Comparison of ENCODE assay signal across 17 cellular contexts in genomic region chr1:199150764-199151163, GRCh38.
A peak's percentile ranks its signal among the peaks of the same experiment; 100 is the strongest.
DNase-seq lines count a peak whose midpoint lies in the region; ATAC-seq, FAIRE-seq and TF ChIP-seq lines count a peak whose summit lies in the region.
"Had no signal": no experiment of that assay in that cellular context is flagged by ENCODE, and none has a peak within 500 bp of the region (broad histone marks: within the 10 kb centered on the region; RNA-seq: fewer than 3 reads in every experiment).

No MANE protein-coding gene starts in this region.

- H3K9ac ChIP-seq in Karpas-422 (ENCODE audit: low read length), result no peak overlapping the region

- H3K27me3 ChIP-seq in DOHH2 (ENCODE audit: control insufficient read depth, low read length), result no peaks in the 10 kb centered on the region
- H3K27me3 ChIP-seq in Karpas-422 (ENCODE audit: low read length), result no peaks in the 10 kb centered on the region
- H3K27me3 ChIP-seq: BE2C had no signal

- peak overlapping the region; percentile 97 for H3K27ac ChIP-seq in DOHH2 (ENCODE audit: low read depth, low read length)
- H3K27ac ChIP-seq in Karpas-422 (ENCODE audit: low read length), result no peak overlapping the region
- H3K27ac ChIP-seq: C4-2B had no signal

- peaks cover 31% of the 10 kb centered on the region for H3F3A ChIP-seq in DOHH2 (ENCODE audit: control insufficient read depth, insufficient read depth)

- peak; percentile 69; the same call in 1 of the 3 replicates for ATAC-seq in SK-N-SH treated with all-trans-retinoic acid at 6 μM for 48 hours
- no peak for ATAC-seq in GM19463 (IDR thresholded peaks at IDR 0.05; ENCODE audit: unreplicated experiment)
- ATAC-seq in mucosa of descending colon, result no peak

- peak overlapping the region; percentile 93 for H3K4me2 ChIP-seq in DOHH2 (ENCODE audit: low read length)
- peak overlapping the region; percentile 37 for H3K4me2 ChIP-seq in Karpas-422 (ENCODE audit: low read depth, low read length, poor library complexity, severe bottlenecking)

- H3K36me3 ChIP-seq in DOHH2 (ENCODE audit: control insufficient read depth, low read length) (peaks cover 18% of the 10 kb centered on the region), Karpas-422 (ENCODE audit: insufficient read depth, low read length) (no peaks in the 10 kb centered on the region), mucosa of descending colon (ENCODE audit: low read depth) (no peaks in the 10 kb centered on the region)
- H3K36me3 ChIP-seq: BE2C, HAP-1 had no signal

- DNase-seq in Karpas-422 (no peak), frontal cortex (ENCODE audit: low spot score in 2 of 2) (no peak), NCI-H2196 (lab: John Stamatoyannopoulos, UW; ENCODE audit: unreplicated experiment) (no peak), mucosa of descending colon (no peak), T-helper 1 cell (no peak)
- DNase-seq: BE2C; CD4-positive, alpha-beta memory T cell; DMS153; DMS79 treated with DMSO at 0.1 percent for 48 hours; GF-D8 had no signal

- H2AFZ ChIP-seq in Karpas-422 (ENCODE audit: low read length), result no peak overlapping the region

- H3K79me2 ChIP-seq in DOHH2 (ENCODE audit: control insufficient read depth, low read length) (peaks cover 48% of the 10 kb centered on the region), Karpas-422 (ENCODE audit: low read length) (no peaks in the 10 kb centered on the region)

- H3K4me3 ChIP-seq in DOHH2 (ENCODE audit: low read length) (peak overlapping the region; percentile 80), Karpas-422 (ENCODE audit: low read length) (no peak overlapping the region), mucosa of descending colon (no peak overlapping the region)
- H3K4me3 ChIP-seq: HAP-1 had no signal

- no peak for TF ChIP-seq CTCF in DOHH2 (IDR thresholded peaks at IDR 0.05; ENCODE audit: low read depth, low read length, poor library complexity, severe bottlenecking)
- no peak for TF ChIP-seq CTCF in mucosa of descending colon (IDR thresholded peaks at IDR 0.05)

- H4K20me1 ChIP-seq in DOHH2 (ENCODE audit: control insufficient read depth, insufficient read depth, low read depth, low read length) (no peaks in the 10 kb centered on the region), Karpas-422 (ENCODE audit: insufficient read depth, low read depth, low read length) (no peaks in the 10 kb centered on the region)

- H3K4me1 ChIP-seq in DOHH2 (ENCODE audit: control insufficient read depth, low read length) (peaks cover 82% of the 10 kb centered on the region), Karpas-422 (ENCODE audit: low read length) (peaks cover 21% of the 10 kb centered on the region), mucosa of descending colon (ENCODE audit: low read depth) (no peaks in the 10 kb centered on the region)
- H3K4me1 ChIP-seq: BE2C had no signal

- H3K9me2 ChIP-seq in DOHH2 (replicated peaks; ENCODE audit: control insufficient read depth, low read length) (no peaks in the 10 kb centered on the region), Karpas-422 (replicated peaks; ENCODE audit: insufficient read depth, low read length) (no peaks in the 10 kb centered on the region)

- 0 out of 2 replicates have a peak, but pooled peaks cover 3% of the 10 kb centered on the region for H3K9me3 ChIP-seq in DOHH2 (ENCODE audit: control insufficient read depth, insufficient read depth, low read length)
- H3K9me3 ChIP-seq in Karpas-422 (ENCODE audit: low read length), result no peaks in the 10 kb centered on the region
- no peaks in the 10 kb centered on the region for H3K9me3 ChIP-seq in mucosa of descending colon
- H3K9me3 ChIP-seq: BE2C, HAP-1 had no signal

- intact Hi-C loops in mucosa of descending colon (cut with DNase I, micrococcal nuclease), result no loop called here

- FAIRE-seq in frontal cortex (lab: Jason Lieb, UNC), result peak; percentile 36
- FAIRE-seq: GM18507, H1 had no signal

TF ChIP-seq in SK-N-SH treated with all-trans-retinoic acid at 6 μM for 48 hours, 23 proteins besides CTCF, POLR2A, EP300 and RAD21:
- TF ChIP-seq ESRRG (CRISPR knock-in tag; IDR thresholded peaks at IDR 0.05) (no peak), ARNTL (CRISPR knock-in tag; IDR thresholded peaks at IDR 0.05; ENCODE audit: borderline replicate concordance, low read depth) (no peak), SNAI2 (CRISPR knock-in tag; IDR thresholded peaks at IDR 0.05) (no peak), PPARA (CRISPR knock-in tag; IDR thresholded peaks at IDR 0.05; ENCODE audit: borderline replicate concordance) (no peak), ZFP30 (CRISPR knock-in tag; IDR thresholded peaks at IDR 0.05) (no peak), BACH2 (CRISPR knock-in tag; IDR thresholded peaks at IDR 0.05; ENCODE audit: borderline replicate concordance) (no peak), CSDC2 (CRISPR knock-in tag; IDR thresholded peaks at IDR 0.05) (no peak), ZNF8 (CRISPR knock-in tag; IDR thresholded peaks at IDR 0.05) (no peak), ISL1 (CRISPR knock-in tag; IDR thresholded peaks at IDR 0.05) (no peak), ZFP3 (CRISPR knock-in tag; IDR thresholded peaks at IDR 0.05) (no peak), TSHZ2 (CRISPR knock-in tag; IDR thresholded peaks at IDR 0.05) (no peak)
